ENCODE assay signal across 11 cellular contexts in genomic region chr6:75524322-75524972, GRCh38. TPM values are rescaled to one million over a fixed set of nuclear protein-coding genes. Genes with fewer than 3 reads are reported as not detected.
A peak's percentile ranks its signal among the peaks of the same experiment; 100 is the strongest.
DNase-seq lines count a peak whose midpoint lies in the region; ATAC-seq and TF ChIP-seq lines count a peak whose summit lies in the region.
"Had no signal": no experiment of that assay in that cellular context is flagged by ENCODE, and none has a peak within 500 bp of the region (broad histone marks: within the 10 kb centered on the region; RNA-seq: fewer than 3 reads in every experiment).

No MANE protein-coding gene starts in this region.

- H3K36me3 ChIP-seq in adipocyte (ENCODE audit: control insufficient read depth, insufficient read depth, low read length, severe bottlenecking) (no peaks in the 10 kb centered on the region), upper lobe of left lung (no peaks in the 10 kb centered on the region)
- H3K36me3 ChIP-seq: BLaER1 treated with 17β-estradiol and CSF1 and Interleukin-3, amounts not matched to agents 10 nM and 100 nM; gastrocnemius medialis had no signal

- no peak for TF ChIP-seq POLR2A in upper lobe of left lung (IDR thresholded peaks at IDR 0.05)

- H3K9me3 Mint-ChIP-seq in CD14-positive monocyte: no peaks in the 10 kb centered on the region

- H3K27me3 ChIP-seq in adipocyte (replicated peaks; ENCODE audit: control insufficient read depth, insufficient read depth, low read length): no peaks in the 10 kb centered on the region
- H3K27me3 ChIP-seq in upper lobe of left lung: no peaks in the 10 kb centered on the region
- H3K27me3 ChIP-seq: BLaER1 treated with 17β-estradiol and CSF1 and Interleukin-3, amounts not matched to agents 10 nM and 100 nM; gastrocnemius medialis had no signal

- no peak for TF ChIP-seq CTCF in upper lobe of left lung (IDR thresholded peaks at IDR 0.05)
- no peak for TF ChIP-seq CTCF in CD14-positive monocyte (IDR thresholded peaks at IDR 0.05)

- DNase-seq in SIG-M5 treated with dmso at 0.1 percent for 504 hours (lab: John Stamatoyannopoulos, UW; ENCODE audit: unreplicated experiment) (peak; percentile 41), SIG-M5 (lab: John Stamatoyannopoulos, UW) (no peak), adipocyte (ENCODE audit: low read depth) (peak; percentile 92), left kidney (ENCODE audit: low read depth, low spot score) (peak; percentile 77), upper lobe of left lung (peak in 1 of 2 donors; percentile 47), CD14-positive monocyte (ENCODE audit: low spot score) (no peak), globus pallidus (ENCODE audit: low spot score) (no peak), NCI-H2171 (lab: John Stamatoyannopoulos, UW) (no peak)
- DNase-seq: gastrocnemius medialis, NCI-H1417 had no signal

- H3K9me3 ChIP-seq in adipocyte (ENCODE audit: control insufficient read depth, low read length) (no peaks in the 10 kb centered on the region), upper lobe of left lung (no peaks in the 10 kb centered on the region)
- H3K9me3 ChIP-seq: BLaER1 treated with 17β-estradiol and CSF1 and Interleukin-3, amounts not matched to agents 10 nM and 100 nM; gastrocnemius medialis had no signal

- H3K27ac ChIP-seq in upper lobe of left lung: peak overlapping the region in 2 of 4 donors; percentile 44 to 46
- H3K27ac ChIP-seq: BLaER1 treated with 17β-estradiol and CSF1 and Interleukin-3, amounts not matched to agents 10 nM and 100 nM; gastrocnemius medialis had no signal

- H3K9ac ChIP-seq in adipocyte (ENCODE audit: low read length): peak overlapping the region; percentile 2
- H3K9ac ChIP-seq: BLaER1 treated with 17β-estradiol and CSF1 and Interleukin-3, amounts not matched to agents 10 nM and 100 nM had no signal

- TF ChIP-seq EP300 in upper lobe of left lung (IDR thresholded peaks at IDR 0.05): no peak

- no peak overlapping the region for H3K4me3 Mint-ChIP-seq in CD14-positive monocyte

- peak overlapping the region; percentile 33 for H3K4me3 ChIP-seq in adipocyte (ENCODE audit: low read length)
- H3K4me3 ChIP-seq in upper lobe of left lung: no peak overlapping the region
- H3K4me3 ChIP-seq: BLaER1 treated with 17β-estradiol and CSF1 and Interleukin-3, amounts not matched to agents 10 nM and 100 nM had no signal

- peaks cover 29% of the 10 kb centered on the region for H3K4me1 ChIP-seq in adipocyte (ENCODE audit: control insufficient read depth, insufficient read depth, low read length)
- peaks cover 0 to 21% (median 7%) of the 10 kb centered on the region in 4 donors for H3K4me1 ChIP-seq in upper lobe of left lung
- H3K4me1 ChIP-seq: BLaER1 treated with 17β-estradiol and CSF1 and Interleukin-3, amounts not matched to agents 10 nM and 100 nM; gastrocnemius medialis had no signal

- no peak overlapping the region for H3K27ac Mint-ChIP-seq in CD14-positive monocyte

- 23 to 25% methylated on average over 9 of the region's 9 CpGs for WGBS in upper lobe of left lung, 2 donors

- intact Hi-C loops in CD14-positive monocyte (cut with micrococcal nuclease): no loop called here

- peaks cover 3 to 5% (median 5%) of the 10 kb centered on the region in 3 donors for H3K27me3 Mint-ChIP-seq in CD14-positive monocyte (ENCODE audit: low read depth in 3 of 3)

- no peaks in the 10 kb centered on the region for H3K36me3 Mint-ChIP-seq in CD14-positive monocyte

- peaks cover 2% of the 10 kb centered on the region for H3K4me1 Mint-ChIP-seq in CD14-positive monocyte

- ATAC-seq in upper lobe of left lung (ENCODE audit: low FRiP score in 2 of 2): peak; percentile 52 to 55
- ATAC-seq: gastrocnemius medialis had no signal

RNA-seq across cellular contexts. Expression of gene FILIP1, which starts 30.8 kb away (rescaled TPM):
- total RNA-seq in upper lobe of left lung: 10 to 100 TPM; 16.7 to 31.7 (median 21.7) TPM
- polyA plus RNA-seq in CD14-positive monocyte: not detected

Comparison
In these comparisons a context has a peak if more than half of its experiments do, and no peak if none do; other contexts are left out.
1. DNase-seq: peak in SIG-M5 treated with dmso at 0.1 percent for 504 hours (single experiment), adipocyte (single experiment) and left kidney (single experiment); none in SIG-M5 (single experiment), CD14-positive monocyte (single experiment), globus pallidus (single experiment) and NCI-H2171 (single experiment).